8 cellular contexts compared by ENCODE assay signal in genomic region chr1:36155560-36156328, GRCh38. TPM values are rescaled to one million over a fixed set of nuclear protein-coding genes. Genes with fewer than 3 reads are reported as not detected.
DNase-seq lines count a peak whose midpoint lies in the region; ATAC-seq and TF ChIP-seq lines count a peak whose summit lies in the region.

Gene MAP7D1 (plus strand): TSS chr1:36156160. CDS start chr1:36156418, 258 bp downstream.

- peak within 1 kb of the TSS; percentile 98 for H2AK5ac ChIP-seq in IMR-90 (ENCODE audit: low read depth, low read length)

- peak within 1 kb of the TSS; percentile 100 for H2AK9ac ChIP-seq in IMR-90 (replicated peaks; ENCODE audit: low read depth, low read length, poor library complexity)

- peak within 1 kb of the TSS; percentile 81 for H4K5ac ChIP-seq in IMR-90 (ENCODE audit: low read depth, low read length)

- CTCF ChIA-PET in IMR-90 (lab: Yijun Ruan, JAX) = interaction anchor here (2.3 kb wide), 1 partner anchor 32 kb away, joined by 10 read pairs; no protein-coding TSS in a partner anchor

- H3K4me3 ChIP-seq in IMR-90 (ENCODE audit: insufficient read depth, low read depth, low read length) (peak within 1 kb of the TSS; percentile 98), RWPE2 (ENCODE audit: severe bottlenecking) (peak within 1 kb of the TSS; percentile 90), stomach smooth muscle (ENCODE audit: low read length in 2 of 2) (peak within 1 kb of the TSS; percentile 93 to 96)

- H3K18ac ChIP-seq in IMR-90 (ENCODE audit: low read depth, low read length) = peak within 1 kb of the TSS; percentile 89

- peak within 1 kb of the TSS; percentile 94 for H4K91ac ChIP-seq in IMR-90 (ENCODE audit: insufficient read depth, low read depth, low read length)

- peak within 1 kb of the TSS; percentile 95 for H3K4me3 Mint-ChIP-seq in neural crest cell

- peak within 1 kb of the TSS; percentile 85 to 89 for H4K8ac ChIP-seq in IMR-90 (ENCODE audit: low read depth in 2 of 2, low read length in 2 of 2)

- peaks cover 12% of the 10 kb centered on the region for H3K36me3 ChIP-seq in IMR-90 (ENCODE audit: control insufficient read depth, insufficient read depth, low read length)
- H3K36me3 ChIP-seq in RWPE2 (ENCODE audit: low read depth) = peaks cover 16% of the 10 kb centered on the region
- peaks cover 2 to 5% of the 10 kb centered on the region in 2 donors for H3K36me3 ChIP-seq in stomach smooth muscle (ENCODE audit: control insufficient read depth in 2 of 2, insufficient read depth in 2 of 2, low read length in 2 of 2)

- dilution Hi-C loops in IMR-90 (cut with HindIII; ENCODE audit: low sequenced_read_pairs, unreplicated experiment) = no loop called here

- H3K27me3 ChIP-seq in IMR-90 (ENCODE audit: control insufficient read depth, insufficient read depth, low read length) (no peaks in the 10 kb centered on the region), RWPE2 (ENCODE audit: insufficient read depth, poor library complexity, severe bottlenecking) (no peaks in the 10 kb centered on the region), stomach smooth muscle (ENCODE audit: control insufficient read depth in 1 of 2, insufficient read depth in 2 of 2, low read length in 2 of 2) (no peaks in the 10 kb centered on the region)

- H3K4ac ChIP-seq in IMR-90 (ENCODE audit: low read depth, low read length) = peak within 1 kb of the TSS; percentile 98

- peak within 1 kb of the TSS; percentile 98 for H3K27ac Mint-ChIP-seq in neural crest cell (ENCODE audit: unreplicated experiment)

- peak; percentile 90 for TF ChIP-seq POLR2A in IMR-90 (IDR thresholded peaks at IDR 0.05; ENCODE audit: low read depth, low read length)

- intact Hi-C loops in IMR-90 (cut with micrococcal nuclease) = loop anchor here (5.0 kb wide), 1 partner anchor 47 kb away; no protein-coding TSS in a partner anchor

- H3K4me1 ChIP-seq in IMR-90 (ENCODE audit: control insufficient read depth, insufficient read depth, low read length) (peaks cover 30% of the 10 kb centered on the region), RWPE2 (ENCODE audit: insufficient read depth, poor library complexity, severe bottlenecking) (peaks cover 31% of the 10 kb centered on the region), stomach smooth muscle (ENCODE audit: control insufficient read depth, insufficient read depth, low read length) (peaks cover 76% of the 10 kb centered on the region)

- H3K9me3 ChIP-seq in IMR-90 (ENCODE audit: control insufficient read depth, insufficient read depth, low read length) (no peaks in the 10 kb centered on the region), RWPE2 (ENCODE audit: severe bottlenecking) (no peaks in the 10 kb centered on the region), stomach smooth muscle (ENCODE audit: control insufficient read depth in 2 of 2, low read length in 2 of 2) (no peaks in the 10 kb centered on the region)

- H2BK5ac ChIP-seq in IMR-90 (ENCODE audit: low read depth, low read length, poor library complexity, severe bottlenecking) = peak within 1 kb of the TSS; percentile 99

- POLR2A ChIA-PET in IMR-90 (lab: Charles Lee; ENCODE audit: unreplicated experiment) = no interaction called here

- H2BK15ac ChIP-seq in IMR-90 (ENCODE audit: low read depth, low read length) = peak within 1 kb of the TSS; percentile 86; the same call in 2 of the 3 replicates

- no peaks in the 10 kb centered on the region for H3K27me3 Mint-ChIP-seq in neural crest cell (ENCODE audit: low read depth)

- DNase-seq in Caki2 (ENCODE audit: low read depth) = peak; percentile 66
- DNase-seq in IMR-90 = peak; percentile 80
- DNase-seq in RWPE2 (ENCODE audit: low spot score) = peak; percentile 88
- DNase-seq in activated effector memory CD4-positive, alpha-beta T cell treated with Interleukin-2 at 50 U/mL for 16 hours = peak; percentile 82
- DNase-seq in fibroblast of the conjunctiva (ENCODE audit: low read depth) = peak; percentile 51
- DNase-seq in neural crest cell (ENCODE audit: low read depth, low spot score) = peak; percentile 71

- ATAC-seq in GM21381 (IDR thresholded peaks at IDR 0.05; ENCODE audit: unreplicated experiment) (peak; percentile 46), IMR-90 (ENCODE audit: low read depth) (peak; percentile 84), RWPE2 (ENCODE audit: low read depth) (peak; percentile 40)

- H3K14ac ChIP-seq in IMR-90 (replicated peaks; ENCODE audit: low read depth, low read length) = peak within 1 kb of the TSS; percentile 96

- H3K4me1 Mint-ChIP-seq in neural crest cell = peaks cover 71% of the 10 kb centered on the region

- peak within 1 kb of the TSS; percentile 95 for H3K4me2 ChIP-seq in IMR-90 (ENCODE audit: low read depth, low read length)

- H3K23ac ChIP-seq in IMR-90 (ENCODE audit: low read depth, low read length) = peak within 1 kb of the TSS; percentile 97

- H3K9ac ChIP-seq in IMR-90 (ENCODE audit: low read depth, low read length) (peak within 1 kb of the TSS; percentile 99), stomach smooth muscle (ENCODE audit: low read length in 2 of 2) (peak within 1 kb of the TSS; percentile 99)

- TF ChIP-seq CTCF in IMR-90 (conservative IDR thresholded peaks at IDR 0.05; ENCODE audit: low read depth, low read length) (no peak), RWPE2 (IDR thresholded peaks at IDR 0.05; ENCODE audit: poor library complexity, severe bottlenecking) (no peak), neural crest cell (conservative IDR thresholded peaks at IDR 0.05) (no peak)

- peaks cover 4% of the 10 kb centered on the region for H3K36me3 Mint-ChIP-seq in neural crest cell (ENCODE audit: low read depth)

- 0% methylated on average over 46 of the region's 84 CpGs; no CpG with 5 or more reads in 1 of the 2 experiments for WGBS in IMR-90 (ENCODE audit: extremely low coverage in 2 of 2, insufficient read length in 1 of 2), 2 experiments

- BruUV-seq in IMR-90 (replicated peaks; lab: Mats Ljungman, UMichigan) = no TSS peak

- peak within 1 kb of the TSS; percentile 85 for H2BK120ac ChIP-seq in IMR-90 (ENCODE audit: low read depth, low read length)

- H3K79me1 ChIP-seq in IMR-90 (ENCODE audit: low read depth in 1 of 2, low read length in 2 of 2) = peaks cover 12 to 53% of the 10 kb centered on the region in 2 experiments; a peak in 3 of 4 replicates

- H3K9me3 Mint-ChIP-seq in neural crest cell = no peaks in the 10 kb centered on the region

- peak within 1 kb of the TSS; percentile 97 for H3K27ac ChIP-seq in IMR-90 (ENCODE audit: insufficient read depth, low read length)
- peak within 1 kb of the TSS; percentile 97 for H3K27ac ChIP-seq in RWPE2 (ENCODE audit: poor library complexity, severe bottlenecking)
- H3K27ac ChIP-seq in stomach smooth muscle (ENCODE audit: low read length) = peak within 1 kb of the TSS; percentile 99

- H4K20me1 ChIP-seq in IMR-90 (ENCODE audit: insufficient read depth, low read length) = peaks cover 42% of the 10 kb centered on the region

- in situ Hi-C loops in Caki2 (cut with HindIII; ENCODE audit: low pct_unique_long_range_greater_than_20kb, low sequenced_read_pairs) = no loop called here
- in situ Hi-C loops in IMR-90 (cut with MboI; ENCODE audit: low sequenced_read_pairs) = no loop called here

- H3K56ac ChIP-seq in IMR-90 (ENCODE audit: extremely low read depth, insufficient read depth, low read length) = peak within 1 kb of the TSS; percentile 95

- no peak for TF ChIP-seq RAD21 in IMR-90 (IDR thresholded peaks at IDR 0.05; ENCODE audit: low read length)

- H2BK20ac ChIP-seq in IMR-90 (ENCODE audit: low read depth, low read length) = peak within 1 kb of the TSS; percentile 54; the same call in 1 of the 2 replicates

- H2AFZ ChIP-seq in IMR-90 (replicated peaks; ENCODE audit: low read length, poor library complexity) = peak within 1 kb of the TSS; percentile 90

- peaks cover 28% of the 10 kb centered on the region for H3K9me1 ChIP-seq in IMR-90 (ENCODE audit: insufficient read depth, low read length)

TF ChIP-seq in IMR-90, 13 proteins besides CTCF, POLR2A, EP300 and RAD21:
- no peak for TF ChIP-seq RCOR1 (IDR thresholded peaks at IDR 0.05; ENCODE audit: insufficient replicate concordance, low read length)
- TF ChIP-seq BHLHE40 (IDR thresholded peaks at IDR 0.05; ENCODE audit: low read depth, low read length) = peak; percentile 91
- peak; percentile 73 for TF ChIP-seq FOS (IDR thresholded peaks at IDR 0.05; ENCODE audit: low read depth, low read length)
- TF ChIP-seq MAZ (IDR thresholded peaks at IDR 0.05; ENCODE audit: borderline replicate concordance, low read depth, low read length) = peak; percentile 72; the same call in 1 of the 2 replicates
- peak; percentile 49; the same call in 1 of the 2 replicates for TF ChIP-seq CHD1 (IDR thresholded peaks at IDR 0.05; ENCODE audit: low read depth, low read length)
- TF ChIP-seq SMC3 (IDR thresholded peaks at IDR 0.05; ENCODE audit: low read depth, low read length) = no peak

RNA-seq across cellular contexts. Expression of gene MAP7D1, which starts in this region (rescaled TPM):
- total RNA-seq in Caki2 (2014; rRNA removed; shearing (Covaris generic); ENCODE audit: low replicate concordance) = 62.3 and 73.0 TPM in 2 replicates
- 30.8 and 32.3 TPM in 2 replicates for total RNA-seq in IMR-90 (2012; rRNA removed)
- 81.9 and 83.2 TPM in 2 replicates for polyA plus RNA-seq in IMR-90 (2012; rRNA removed)
- 96.4 and 165 TPM in 2 replicates for polyA plus RNA-seq in IMR-90 (2012; cell fraction: cytosol; rRNA removed)
- polyA plus RNA-seq in IMR-90 (2012; cell fraction: nucleus; rRNA removed; ENCODE audit: low replicate concordance) = 182 and 323 TPM in 2 replicates
- total RNA-seq in neural crest cell = 165 and 166 TPM in 2 replicates

Comparison
In these comparisons a context has a peak if more than half of its experiments do, and no peak if none do; other contexts are left out.
1. Peak in every context shown above with its lines: DNase-seq, ATAC-seq, H3K4me3 ChIP-seq and H3K27ac ChIP-seq.